ENCODE assay signal across 33 cellular contexts in genomic region chr20:39057911-39058310, GRCh38.
"Had no signal": no experiment of that assay in that cellular context is flagged by ENCODE, and none has a peak within 500 bp of the region (broad histone marks: within the 10 kb centered on the region; RNA-seq: fewer than 3 reads in every experiment).

No MANE protein-coding gene starts in this region.

- H3K27me3 ChIP-seq: body of pancreas, breast epithelium, MG63, Peyer's patch had no signal

- ATAC-seq: activated CD8-positive, alpha-beta T cell treated with anti-CD3 and anti-CD28 coated beads, Interleukin-2, amount 10 ng/mL, durations not matched to agents 7 days and 5 days; body of pancreas; PC-3; Right ventricle myocardium inferior; SK-N-SH treated with all-trans-retinoic acid at 6 μM for 48 hours; T-cell; T-helper 17 cell had no signal

- H3K9me3 ChIP-seq: body of pancreas, breast epithelium, MG63, Peyer's patch had no signal

- H3K36me3 ChIP-seq: breast epithelium, MG63, Peyer's patch had no signal

- H3K4me3 ChIP-seq: body of pancreas, breast epithelium, MG63, Peyer's patch had no signal

- H3K4me1 ChIP-seq: body of pancreas, breast epithelium, Peyer's patch had no signal

- DNase-seq: activated CD4-positive, alpha-beta T cell treated with anti-CD3 and anti-CD28 coated beads for 1 hour; activated CD4-positive, alpha-beta T cell treated with anti-CD3 and anti-CD28 coated beads for 48 hours; activated CD4-positive, alpha-beta T cell treated with anti-CD3 and anti-CD28 coated beads, Interleukin-2, amount 50 U/mL, for 4 hours; activated CD4-positive, CD25-positive, alpha-beta regulatory T cell; activated CD8-positive, alpha-beta T cell treated with anti-CD3 and anti-CD28 coated beads, Interleukin-2, amount 10 ng/mL, durations not matched to agents 7 days and 5 days; activated gamma-delta T cell; activated naive CD4-positive, alpha-beta T cell treated with Interleukin-2 at 50 U/mL for 16 hours; activated naive CD8-positive, alpha-beta T cell treated with anti-CD3 and anti-CD28 coated beads, Interleukin-2, amount 10 ng/mL, durations not matched to agents 7 days and 5 days; activated T-cell treated with anti-CD3 and anti-CD28 coated beads, Interleukin-2, amount 50 U/mL, for 24 hours; body of pancreas; Kasumi-1; KG1; MG63; NCI-H1048; NCI-H1105 treated with DMSO at 0.1 percent for 48 hours; NCI-H1436; NCI-H1694; NCI-H1930; NCI-H345; NCI-H526; NCI-H748 treated with DMSO at 0.1 percent for 48 hours; NK-92 treated with Interleukin-12 subunit alpha and Interleukin-12 subunit beta, amount 100 ng/mL, for 24 hours; PC-3; Peyer's patch; RPMI8226; SIG-M5; T-cell; T-helper 17 cell; T-helper 9 cell had no signal

- H3K27ac ChIP-seq: body of pancreas, breast epithelium, Peyer's patch, VCaP had no signal
